Comparison of ENCODE assay signal across 11 cellular contexts in genomic region chr3:125192190-125193035, GRCh38. TPM values are rescaled to one million over a fixed set of nuclear protein-coding genes. Genes with fewer than 3 reads are reported as not detected.
DNase-seq lines count a peak whose midpoint lies in the region; ATAC-seq and TF ChIP-seq lines count a peak whose summit lies in the region.
"Had no signal": no experiment of that assay in that cellular context is flagged by ENCODE, and none has a peak within 500 bp of the region (broad histone marks: within the 10 kb centered on the region; RNA-seq: fewer than 3 reads in every experiment).

No MANE protein-coding gene starts in this region.

- peak overlapping the region; percentile 84 for H2AFZ ChIP-seq in OCI-LY7 (ENCODE audit: low read length)

- no peaks in the 10 kb centered on the region for H3K27me3 Mint-ChIP-seq in progenitor cell of endocrine pancreas
- peaks cover 32% of the 10 kb centered on the region for H3K27me3 Mint-ChIP-seq in activated CD4-positive, alpha-beta T cell treated with anti-CD3 and anti-CD28 coated beads, Interleukin-2, amount 10 ng/mL, durations not matched to agents 24 days and 14 days

- no peaks in the 10 kb centered on the region for H3K9me2 ChIP-seq in OCI-LY7 (ENCODE audit: insufficient read depth, low read length)

- H3K4me3 ChIP-seq in OCI-LY7 (ENCODE audit: low read depth, low read length, poor library complexity, severe bottlenecking) = no peak overlapping the region

- peaks cover 7% of the 10 kb centered on the region for H3K4me1 ChIP-seq in OCI-LY7 (ENCODE audit: insufficient read depth, low read length, poor library complexity, severe bottlenecking)

- H3K4me2 ChIP-seq in OCI-LY7 (ENCODE audit: low read length) = peak overlapping the region; percentile 21; the same call in 1 of the 2 replicates

- peak; percentile 57 for ATAC-seq in GM19043 (IDR thresholded peaks at IDR 0.05; ENCODE audit: low read depth, unreplicated experiment)
- ATAC-seq in HG02763 (IDR thresholded peaks at IDR 0.05; ENCODE audit: unreplicated experiment) = peak; percentile 47

- DNase-seq in OCI-LY7 (ENCODE audit: low spot score) = peak; percentile 19
- no peak for DNase-seq in progenitor cell of endocrine pancreas (ENCODE audit: low spot score, unreplicated experiment)
- DNase-seq in activated CD4-positive, alpha-beta T cell treated with anti-CD3 and anti-CD28 coated beads, Interleukin-2, amount 50 U/mL, for 4 hours = no peak
- DNase-seq in AG08396 (ENCODE audit: low spot score) = no peak
- DNase-seq in NCI-H1092 (lab: John Stamatoyannopoulos, UW) = no peak
- no peak for DNase-seq in activated CD4-positive, alpha-beta T cell treated with anti-CD3 and anti-CD28 coated beads, Interleukin-2, amount 10 ng/mL, durations not matched to agents 24 days and 14 days
- DNase-seq: glutamatergic neuron had no signal

- TF ChIP-seq CTCF in OCI-LY7 (conservative IDR thresholded peaks at IDR 0.05; ENCODE audit: low read length) (peak; percentile 44), progenitor cell of endocrine pancreas (IDR thresholded peaks at IDR 0.05; ENCODE audit: unreplicated experiment) (peak; percentile 25)

- peak overlapping the region; percentile 70 for H3K27ac Mint-ChIP-seq in progenitor cell of endocrine pancreas
- no peak overlapping the region for H3K27ac Mint-ChIP-seq in activated CD4-positive, alpha-beta T cell treated with anti-CD3 and anti-CD28 coated beads, Interleukin-2, amount 10 ng/mL, durations not matched to agents 24 days and 14 days
- H3K27ac Mint-ChIP-seq: T-helper 1 cell treated with Interleukin-12 subunit alpha and Interleukin-12 subunit beta and Interleukin-4 antibody, amounts not matched to agents 30 μg/mL and 1 μg/mL, for 36 hours had no signal

- BruUV-seq in OCI-LY7 (replicated peaks; lab: Mats Ljungman, UMichigan) = no TSS peak

- H3K27ac ChIP-seq in OCI-LY7 (ENCODE audit: low read depth, low read length, poor library complexity, severe bottlenecking) = no peak overlapping the region
- H3K27ac ChIP-seq: neutrophil had no signal

- no peak overlapping the region for H3K4me3 Mint-ChIP-seq in progenitor cell of endocrine pancreas (ENCODE audit: low read depth)
- no peak overlapping the region for H3K4me3 Mint-ChIP-seq in activated CD4-positive, alpha-beta T cell treated with anti-CD3 and anti-CD28 coated beads, Interleukin-2, amount 10 ng/mL, durations not matched to agents 24 days and 14 days
- H3K4me3 Mint-ChIP-seq: T-helper 1 cell treated with Interleukin-12 subunit alpha and Interleukin-12 subunit beta and Interleukin-4 antibody, amounts not matched to agents 30 μg/mL and 1 μg/mL, for 36 hours had no signal

- H3K9me3 Mint-ChIP-seq in progenitor cell of endocrine pancreas (ENCODE audit: low read depth) = no peaks in the 10 kb centered on the region
- no peaks in the 10 kb centered on the region for H3K9me3 Mint-ChIP-seq in activated CD4-positive, alpha-beta T cell treated with anti-CD3 and anti-CD28 coated beads, Interleukin-2, amount 10 ng/mL, durations not matched to agents 24 days and 14 days
- H3K9me3 Mint-ChIP-seq: T-helper 1 cell treated with Interleukin-12 subunit alpha and Interleukin-12 subunit beta and Interleukin-4 antibody, amounts not matched to agents 30 μg/mL and 1 μg/mL, for 36 hours had no signal

- POLR2A ChIA-PET in OCI-LY7 (lab: Charles Lee) = interaction anchor here (0.6 to 0.7 kb wide), 2 partner anchors 92 to 119 kb away, joined by 3 read pairs; no protein-coding TSS in a partner anchor

- no peaks in the 10 kb centered on the region for H4K20me1 ChIP-seq in OCI-LY7 (ENCODE audit: insufficient read depth, low read length)

- H3K36me3 Mint-ChIP-seq in progenitor cell of endocrine pancreas (ENCODE audit: insufficient read depth) = peaks cover 7% of the 10 kb centered on the region
- no peaks in the 10 kb centered on the region for H3K36me3 Mint-ChIP-seq in activated CD4-positive, alpha-beta T cell treated with anti-CD3 and anti-CD28 coated beads, Interleukin-2, amount 10 ng/mL, durations not matched to agents 24 days and 14 days (ENCODE audit: low read depth)

- CTCF ChIA-PET in OCI-LY7 (lab: Charles Lee; ENCODE audit: unreplicated experiment) = no interaction called here

- intact Hi-C loops in OCI-LY7 (cut with micrococcal nuclease; ENCODE audit: unreplicated experiment) = no loop called here
- intact Hi-C loops in activated CD4-positive, alpha-beta T cell treated with anti-CD3 and anti-CD28 coated beads, Interleukin-2, amount 10 ng/mL, durations not matched to agents 24 days and 14 days (cut with micrococcal nuclease) = no loop called here

- H3K79me2 ChIP-seq in OCI-LY7 (ENCODE audit: insufficient read depth, low read depth, low read length) = no peaks in the 10 kb centered on the region

- peaks cover 2% of the 10 kb centered on the region for H3K4me1 Mint-ChIP-seq in progenitor cell of endocrine pancreas (ENCODE audit: low read depth)
- peaks cover 4% of the 10 kb centered on the region for H3K4me1 Mint-ChIP-seq in activated CD4-positive, alpha-beta T cell treated with anti-CD3 and anti-CD28 coated beads, Interleukin-2, amount 10 ng/mL, durations not matched to agents 24 days and 14 days

- no peaks in the 10 kb centered on the region for H3K36me3 ChIP-seq in OCI-LY7 (ENCODE audit: insufficient read depth, low read length)
- H3K36me3 ChIP-seq: neutrophil had no signal

- H3K9me3 ChIP-seq in OCI-LY7 (ENCODE audit: low read length) = no peaks in the 10 kb centered on the region
- H3K9me3 ChIP-seq: neutrophil had no signal

RNA-seq across cellular contexts. Expression of gene SLC12A8, which starts 20.1 kb away (rescaled TPM):
- total RNA-seq in OCI-LY7 (2014; rRNA removed; shearing (Covaris generic)) = 0.13 and 1.0 TPM in 2 replicates
- total RNA-seq in OCI-LY7 (2022) (0.84 and 0.94 TPM in 2 replicates), progenitor cell of endocrine pancreas (9.2 and 10.7 TPM in 2 replicates)
- 1.1 and 1.2 TPM in 2 replicates for total RNA-seq in activated CD4-positive, alpha-beta T cell treated with anti-CD3 and anti-CD28 coated beads, Interleukin-2, amount 10 ng/mL, durations not matched to agents 24 days and 14 days
